In genomic region chr1:25993197-25993951, GRCh38 we compare ENCODE assay signal across 19 cellular contexts. TPM values are rescaled to one million over a fixed set of nuclear protein-coding genes. Genes with fewer than 3 reads are reported as not detected.
DNase-seq lines count a peak whose midpoint lies in the region; ATAC-seq and TF ChIP-seq lines count a peak whose summit lies in the region.
"Had no signal": no experiment of that assay in that cellular context is flagged by ENCODE, and none has a peak within 500 bp of the region (broad histone marks: within the 10 kb centered on the region; RNA-seq: fewer than 3 reads in every experiment).

No MANE protein-coding gene starts in this region.

- no peak overlapping the region for H3K27ac Mint-ChIP-seq in endodermal cell
- no peak overlapping the region for H3K27ac Mint-ChIP-seq in chondrocyte (ENCODE audit: unreplicated experiment)
- H3K27ac Mint-ChIP-seq: activated naive CD8-positive, alpha-beta T cell treated with anti-CD3 and anti-CD28 coated beads, Interleukin-2, amount 10 ng/mL, durations not matched to agents 7 days and 5 days had no signal

- H3K36me3 ChIP-seq in DND-41 (ENCODE audit: insufficient read depth, low read length) (peaks cover 11% of the 10 kb centered on the region), Loucy (ENCODE audit: insufficient read depth, low read length) (no peaks in the 10 kb centered on the region), endodermal cell (ENCODE audit: control insufficient read depth, insufficient read depth, low read length) (peaks cover 5% of the 10 kb centered on the region), psoas muscle (ENCODE audit: insufficient read depth in 1 of 2, low read depth in 1 of 2) (peaks cover 0 to 5% of the 10 kb centered on the region in 2 donors), suprapubic skin (peaks cover 7% of the 10 kb centered on the region)
- H3K36me3 ChIP-seq: cardiac muscle cell had no signal

- intact Hi-C loops in psoas muscle (cut with DNase I) = loop anchor here in 1 of 2 donors (10.0 kb wide), 1 partner anchor 169 kb away; no protein-coding TSS in a partner anchor

- DNase-seq in DND-41 = peak; percentile 80
- peak; percentile 56 for DNase-seq in endodermal cell
- DNase-seq in psoas muscle = no peak
- no peak for DNase-seq in ureter (ENCODE audit: low spot score)
- no peak for DNase-seq in suprapubic skin (ENCODE audit: low spot score in 2 of 2)
- no peak for DNase-seq in chondrocyte (ENCODE audit: low spot score)
- DNase-seq: activated CD8-positive, alpha-beta memory T cell treated with anti-CD3 and anti-CD28 coated beads, Interleukin-2, amount 50 U/mL, for 4 hours; activated naive CD8-positive, alpha-beta T cell treated with anti-CD3 and anti-CD28 coated beads, Interleukin-2, amount 10 ng/mL, durations not matched to agents 7 days and 5 days; C1 segment of cervical spinal cord; DMS79; effector CD4-positive, alpha-beta T cell; stimulated activated CD4-positive, alpha-beta T cell treated with anti-CD3 and anti-CD28 coated beads, Interleukin-4, amount 100 ng/mL, for 4 hours; SW 1271 had no signal

- H3K79me2 ChIP-seq in DND-41 (ENCODE audit: insufficient read depth, low read length) = peaks cover 78% of the 10 kb centered on the region
- peaks cover 22% of the 10 kb centered on the region; the same call in 1 of the 2 replicates for H3K79me2 ChIP-seq in Loucy (ENCODE audit: insufficient read depth, low read length)

- H3K36me3 Mint-ChIP-seq in endodermal cell (ENCODE audit: low read depth) (peaks cover 9% of the 10 kb centered on the region), chondrocyte (ENCODE audit: low read depth) (no peaks in the 10 kb centered on the region)
- H3K36me3 Mint-ChIP-seq: activated naive CD8-positive, alpha-beta T cell treated with anti-CD3 and anti-CD28 coated beads, Interleukin-2, amount 10 ng/mL, durations not matched to agents 7 days and 5 days had no signal

- no peaks in the 10 kb centered on the region for H3K27me3 ChIP-seq in DND-41 (ENCODE audit: insufficient read depth, low read length, poor library complexity)
- H3K27me3 ChIP-seq in Loucy (ENCODE audit: insufficient read depth, low read length, poor library complexity, severe bottlenecking) = no peaks in the 10 kb centered on the region
- H3K27me3 ChIP-seq in endodermal cell (ENCODE audit: control insufficient read depth, insufficient read depth, low read length, poor library complexity, severe bottlenecking) = no peaks in the 10 kb centered on the region
- H3K27me3 ChIP-seq in psoas muscle (ENCODE audit: insufficient read depth in 3 of 3, low read length in 2 of 3) = no peaks in the 10 kb centered on the region
- no peaks in the 10 kb centered on the region for H3K27me3 ChIP-seq in suprapubic skin
- H3K27me3 ChIP-seq: cardiac muscle cell, tibial artery had no signal

- H3K4me2 ChIP-seq in DND-41 (ENCODE audit: insufficient read depth, low read length) (peak overlapping the region; percentile 60), Loucy (ENCODE audit: low read depth, low read length, poor library complexity, severe bottlenecking) (peak overlapping the region; percentile 8)

- no peak for TF ChIP-seq EP300 in suprapubic skin (IDR thresholded peaks at IDR 0.05)

- H3K9ac ChIP-seq in DND-41 (ENCODE audit: low read depth, low read length) (peak overlapping the region; percentile 68), Loucy (ENCODE audit: low read depth, low read length, poor library complexity, severe bottlenecking) (no peak overlapping the region), endodermal cell (ENCODE audit: extremely low read depth, low read length, poor library complexity, severe bottlenecking) (no peak overlapping the region)

- WGBS in endodermal cell (ENCODE audit: insufficient coverage in 1 of 2, insufficient read length in 1 of 2), 2 experiments = 70 to 83% methylated on average over 6 to 8 of the region's 8 CpGs
- 65 to 82% (median 71%) methylated on average over 8 of the region's 8 CpGs for WGBS in psoas muscle, 3 donors
- 90% methylated on average over 8 of the region's 8 CpGs for WGBS in suprapubic skin

- TF ChIP-seq POLR2A in suprapubic skin (IDR thresholded peaks at IDR 0.05) = no peak

- H3K27me3 Mint-ChIP-seq in endodermal cell (ENCODE audit: insufficient read depth) (no peaks in the 10 kb centered on the region), chondrocyte (ENCODE audit: low read depth) (no peaks in the 10 kb centered on the region)
- H3K27me3 Mint-ChIP-seq: activated naive CD8-positive, alpha-beta T cell treated with anti-CD3 and anti-CD28 coated beads, Interleukin-2, amount 10 ng/mL, durations not matched to agents 7 days and 5 days had no signal

- H4K20me1 ChIP-seq in DND-41 (ENCODE audit: insufficient read depth, low read length) (no peaks in the 10 kb centered on the region), Loucy (ENCODE audit: insufficient read depth, low read length, poor library complexity, severe bottlenecking) (no peaks in the 10 kb centered on the region)

- H3F3A ChIP-seq in Loucy (ENCODE audit: low read depth) = no peaks in the 10 kb centered on the region

- H2AFZ ChIP-seq in DND-41 (ENCODE audit: low read depth, low read length) = no peak overlapping the region
- H2AFZ ChIP-seq in Loucy (ENCODE audit: low read length) = no peak overlapping the region

- H3K4me1 ChIP-seq in DND-41 (ENCODE audit: insufficient read depth, low read length) (peaks cover 95% of the 10 kb centered on the region), Loucy (ENCODE audit: insufficient read depth, low read length, poor library complexity, severe bottlenecking) (peaks cover 54% of the 10 kb centered on the region), endodermal cell (ENCODE audit: control insufficient read depth, insufficient read depth, low read length) (peaks cover 13% of the 10 kb centered on the region), psoas muscle (peaks cover 63% of the 10 kb centered on the region), suprapubic skin (peaks cover 16% of the 10 kb centered on the region)

- TF ChIP-seq CTCF in DND-41 (IDR thresholded peaks at IDR 0.05; ENCODE audit: borderline replicate concordance, extremely low read depth, low read length, poor library complexity, severe bottlenecking) (no peak), Loucy (conservative IDR thresholded peaks at IDR 0.05; ENCODE audit: low read length) (no peak), endodermal cell (conservative IDR thresholded peaks at IDR 0.05) (no peak), psoas muscle (IDR thresholded peaks at IDR 0.05) (no peak), suprapubic skin (IDR thresholded peaks at IDR 0.05) (no peak), chondrocyte (IDR thresholded peaks at IDR 0.05) (no peak)

- H3K4me1 Mint-ChIP-seq in endodermal cell (peaks cover 39% of the 10 kb centered on the region), chondrocyte (ENCODE audit: low read depth) (peaks cover 18% of the 10 kb centered on the region)

- H3K27ac ChIP-seq in DND-41 (ENCODE audit: low read length) (peak overlapping the region; percentile 98), endodermal cell (ENCODE audit: low read depth, low read length) (peak overlapping the region; percentile 5), psoas muscle (peak overlapping the region; percentile 42), suprapubic skin (no peak overlapping the region)
- H3K27ac ChIP-seq: cardiac muscle cell, tibial artery had no signal

- H3K9me2 ChIP-seq in Loucy (replicated peaks; ENCODE audit: low read depth, low read length) = no peaks in the 10 kb centered on the region

- ATAC-seq in DND-41 (ENCODE audit: insufficient read depth, low read depth) = peak; percentile 51
- no peak for ATAC-seq in psoas muscle
- ATAC-seq: HepG2 had no signal

- H3K4me3 Mint-ChIP-seq in endodermal cell (no peak overlapping the region), chondrocyte (ENCODE audit: unreplicated experiment) (no peak overlapping the region)
- H3K4me3 Mint-ChIP-seq: activated naive CD8-positive, alpha-beta T cell treated with anti-CD3 and anti-CD28 coated beads, Interleukin-2, amount 10 ng/mL, durations not matched to agents 7 days and 5 days had no signal

- H3K4me3 ChIP-seq in DND-41 (ENCODE audit: low read depth in 1 of 2, low read length in 2 of 2) = peak overlapping the region in 1 of 2 experiments; percentile 46; a peak in 2 of 4 replicates
- H3K4me3 ChIP-seq in Loucy (ENCODE audit: low read length, poor library complexity, severe bottlenecking) = no peak overlapping the region
- no peak overlapping the region for H3K4me3 ChIP-seq in endodermal cell (ENCODE audit: low read length)
- no peak overlapping the region for H3K4me3 ChIP-seq in psoas muscle
- H3K4me3 ChIP-seq in suprapubic skin = no peak overlapping the region
- H3K4me3 ChIP-seq: cardiac muscle cell, skin epidermis, tibial artery had no signal

- H3K9me3 Mint-ChIP-seq in endodermal cell = no peaks in the 10 kb centered on the region
- H3K9me3 Mint-ChIP-seq in chondrocyte (ENCODE audit: low read depth) = no peaks in the 10 kb centered on the region
- H3K9me3 Mint-ChIP-seq: activated naive CD8-positive, alpha-beta T cell treated with anti-CD3 and anti-CD28 coated beads, Interleukin-2, amount 10 ng/mL, durations not matched to agents 7 days and 5 days had no signal

- H3K9me3 ChIP-seq in DND-41 (ENCODE audit: insufficient read depth, low read length, severe bottlenecking) (no peaks in the 10 kb centered on the region), Loucy (ENCODE audit: insufficient read depth, low read depth, low read length) (no peaks in the 10 kb centered on the region), endodermal cell (ENCODE audit: control insufficient read depth, low read length) (no peaks in the 10 kb centered on the region), psoas muscle (no peaks in the 10 kb centered on the region), suprapubic skin (no peaks in the 10 kb centered on the region)
- H3K9me3 ChIP-seq: tibial artery had no signal

RNA-seq across cellular contexts. Expression of gene PAFAH2, which starts 4.5 kb away (rescaled TPM):
- total RNA-seq in endodermal cell = 10 to 100 TPM; 11.6 to 13.3 TPM
- 10.9 TPM for polyA plus RNA-seq in endodermal cell (2013, experiment 1 of 2)
- polyA plus RNA-seq in endodermal cell (2013, experiment 2 of 2) = 8.7 TPM
- 10 to 100 TPM in 3 of 4 donors, 1 to 10 TPM in 1; 5.5 to 15.8 (median 13.3) TPM for total RNA-seq in psoas muscle
- polyA plus RNA-seq in psoas muscle = 10 to 100 TPM in 1 of 3 donors, 1 to 10 TPM in 2; 5.1 to 30.1 (median 8.8) TPM
- total RNA-seq in ureter = 12.3 TPM
- total RNA-seq in suprapubic skin = 10 to 100 TPM; 16.6 to 31.3 (median 20.0) TPM
- 10.0 to 12.5 TPM (median 10.7 TPM) in 3 replicates for total RNA-seq in chondrocyte

RNA-seq across cellular contexts. Expression of gene EXTL1, which starts 28.2 kb away (rescaled TPM):
- total RNA-seq in endodermal cell (1 to 10 TPM; 3.3 to 3.7 TPM), psoas muscle (1 to 10 TPM in 3 of 4 donors, under 1 TPM in 1; 0.39 to 4.6 (median 2.1) TPM), ureter (0.23 TPM), suprapubic skin (1 to 10 TPM; 1.6 to 9.5 (median 4.2) TPM), chondrocyte (4.3 to 7.9 TPM (median 6.4 TPM) in 3 replicates)
- 2.5 TPM for polyA plus RNA-seq in endodermal cell (2013, experiment 1 of 2)
- polyA plus RNA-seq in endodermal cell (2013, experiment 2 of 2) = 2.1 TPM
- polyA plus RNA-seq in psoas muscle = 1 to 10 TPM in 1 of 3 donors, under 1 TPM in 2; 0.61 to 1.1 (median 0.90) TPM
- total RNA-seq: activated naive CD8-positive, alpha-beta T cell treated with anti-CD3 and anti-CD28 coated beads, Interleukin-2, amount 10 ng/mL, durations not matched to agents 7 days and 5 days had no signal

RNA-seq across cellular contexts. Expression of gene SLC30A2, which starts 52.5 kb away (rescaled TPM):
- total RNA-seq in endodermal cell (not detected), psoas muscle (1 to 10 TPM in 3 of 4 donors, under 1 TPM in 1; 0.32 to 7.8 (median 4.2) TPM), ureter (20.6 TPM), suprapubic skin (1 to 10 TPM in 2 of 4 donors, under 1 TPM in 2; 0.15 to 2.0 (median 1.1) TPM), chondrocyte (0.12 TPM in 1 of 3 replicates, not detected in the others)
- not detected for polyA plus RNA-seq in endodermal cell (2013, experiment 1 of 2)
- polyA plus RNA-seq in endodermal cell (2013, experiment 2 of 2) = not detected
- polyA plus RNA-seq in psoas muscle = 1 to 10 TPM in 1 of 3 donors, under 1 TPM in 2; 0.21 to 1.2 (median 0.70) TPM
- total RNA-seq: activated naive CD8-positive, alpha-beta T cell treated with anti-CD3 and anti-CD28 coated beads, Interleukin-2, amount 10 ng/mL, durations not matched to agents 7 days and 5 days; fibroblast of lung; HepG2 had no signal
- polyA plus RNA-seq: fibroblast of lung, HepG2 had no signal

Comparison
In these comparisons a context has a peak if more than half of its experiments do, and no peak if none do; other contexts are left out.
1. DNase-seq: peak in DND-41 (single experiment) and endodermal cell (single experiment); none in psoas muscle (0 of 2), ureter (single experiment), suprapubic skin (0 of 2) and chondrocyte (single experiment).